Comparison of ENCODE assay signal across 25 cellular contexts in genomic region chr7:66751945-66752344, GRCh38.
"Had no signal": no experiment of that assay in that cellular context is flagged by ENCODE, and none has a peak within 500 bp of the region (broad histone marks: within the 10 kb centered on the region; RNA-seq: fewer than 3 reads in every experiment).

No MANE protein-coding gene starts in this region.

- H3K27ac Mint-ChIP-seq: immature natural killer cell; memory B cell; nephron; stimulated activated naive CD8-positive, alpha-beta T cell treated with anti-CD3 and anti-CD28 coated beads, Interleukin-15, amount 100 ng/mL, for 72 hours had no signal

- H3K36me3 Mint-ChIP-seq: immature natural killer cell had no signal

- H3K36me3 ChIP-seq: ovary, suprapubic skin, transverse colon had no signal

- H3K27me3 ChIP-seq: ovary, spleen, suprapubic skin, transverse colon had no signal

- H3K9me3 ChIP-seq: ovary, psoas muscle, spleen, suprapubic skin, transverse colon had no signal

- H3K4me3 ChIP-seq: coronary artery, lung, ovary, psoas muscle, skin epidermis, spleen, suprapubic skin, transverse colon had no signal

- H3K9me3 Mint-ChIP-seq: effector memory CD8-positive, alpha-beta T cell; immature natural killer cell; memory B cell; naive thymus-derived CD4-positive, alpha-beta T cell; nephron; stimulated activated naive CD8-positive, alpha-beta T cell treated with anti-CD3 and anti-CD28 coated beads, Interleukin-15, amount 100 ng/mL, for 72 hours had no signal

- H3K4me3 Mint-ChIP-seq: effector memory CD8-positive, alpha-beta T cell; immature natural killer cell; naive thymus-derived CD4-positive, alpha-beta T cell; nephron; stimulated activated naive CD8-positive, alpha-beta T cell treated with anti-CD3 and anti-CD28 coated beads, Interleukin-15, amount 100 ng/mL, for 72 hours had no signal

- ATAC-seq: effector memory CD8-positive, alpha-beta T cell; left colon; left ventricle myocardium superior; right cardiac atrium; stimulated activated naive CD8-positive, alpha-beta T cell treated with anti-CD3 and anti-CD28 coated beads, Interleukin-15, amount 100 ng/mL, for 72 hours had no signal

- DNase-seq: effector memory CD8-positive, alpha-beta T cell; hypothalamus; immature natural killer cell; islet precursor cell; kidney glomerular epithelial cell; left colon; left ventricle myocardium superior; midbrain; naive thymus-derived CD4-positive, alpha-beta T cell; occipital lobe; ovary; posterior cingulate gyrus; psoas muscle; right cardiac atrium; spleen; stimulated activated CD4-positive, alpha-beta T cell treated with anti-CD3 and anti-CD28 coated beads, Interleukin-4, amount 100 ng/mL, for 4 hours; stimulated activated naive CD4-positive, alpha-beta T cell; stimulated activated naive CD8-positive, alpha-beta T cell treated with anti-CD3 and anti-CD28 coated beads, Interleukin-15, amount 100 ng/mL, for 72 hours; transverse colon had no signal

- H3K27me3 Mint-ChIP-seq: effector memory CD8-positive, alpha-beta T cell; memory B cell; naive thymus-derived CD4-positive, alpha-beta T cell; stimulated activated naive CD8-positive, alpha-beta T cell treated with anti-CD3 and anti-CD28 coated beads, Interleukin-15, amount 100 ng/mL, for 72 hours had no signal

- H3K27ac ChIP-seq: coronary artery, ovary, psoas muscle, skin epidermis, suprapubic skin, transverse colon had no signal
